In the genomic region with DNA sequence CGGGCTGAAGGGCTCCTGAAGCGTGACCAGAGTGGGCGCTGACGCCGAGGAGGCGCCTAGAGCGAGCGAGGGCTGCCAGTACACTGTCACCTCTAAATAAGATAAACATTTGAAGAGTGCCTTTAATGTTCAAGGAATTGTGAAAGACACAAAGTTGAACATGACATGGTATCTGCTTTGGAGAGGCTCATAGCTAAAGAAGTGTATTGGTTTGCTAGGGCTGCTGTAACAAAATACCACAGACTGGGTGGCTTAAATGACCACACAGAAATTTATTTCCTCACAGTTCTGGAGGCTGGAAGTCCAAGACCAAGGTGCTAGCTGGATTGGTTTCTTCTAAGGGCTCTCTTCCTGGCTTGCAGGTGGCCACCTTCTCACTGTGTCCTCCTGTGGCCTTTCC, we compare ENCODE assay signal across 31 cellular contexts. TPM values are rescaled to one million over a fixed set of nuclear protein-coding genes. Genes with fewer than 3 reads are reported as not detected.
"Had no signal": no experiment of that assay in that cellular context is flagged by ENCODE, and none has a peak within 500 bp of the region (broad histone marks: within the 10 kb centered on the region; RNA-seq: fewer than 3 reads in every experiment).

No MANE protein-coding gene starts in this region.

- H3K4me1 ChIP-seq: stomach, suprapubic skin, thyroid gland, tibial artery, tibial nerve, transverse colon, upper lobe of left lung, upper lobe of right lung, uterus, vagina had no signal

- FAIRE-seq: urothelium cell line had no signal

- H3K9me3 ChIP-seq: stomach, suprapubic skin, thoracic aorta, thyroid gland, tibial artery, tibial nerve, transverse colon, upper lobe of left lung, upper lobe of right lung, uterus, vagina had no signal

- H3K36me3 ChIP-seq: stomach, suprapubic skin, thoracic aorta, thyroid gland, tibial artery, tibial nerve, transverse colon, upper lobe of left lung, upper lobe of right lung, uterus, vagina had no signal

- ATAC-seq: stimulated activated effector memory CD8-positive, alpha-beta T cell treated with anti-CD3 and anti-CD28 coated beads, Interleukin-12 subunit alpha, Interleukin-12 subunit beta, amount 100 ng/mL, for 72 hours; stimulated activated memory B cell treated with anti-CD40 and anti-IgM and Interleukin-4, amounts not matched to agents 10 μg/mL and 1 μg/mL and 100 μg/mL, for 72 hours; stimulated activated naive B cell treated with anti-CD40 and anti-IgM and Interleukin-4, amounts not matched to agents 10 μg/mL and 1 μg/mL and 100 μg/mL, for 72 hours; stimulated activated naive CD8-positive, alpha-beta T cell treated with anti-CD3 and anti-CD28 coated beads, Interleukin-15, Interleukin-2, amounts not matched to agents 100 U/mL and 50 U/mL, for 24 hours; upper lobe of right lung had no signal

- DNase-seq: stimulated activated CD4-positive, alpha-beta T cell treated with anti-CD3 and anti-CD28 coated beads, Interleukin-2, amount 100 ng/mL, for 48 hours; stimulated activated CD4-positive, alpha-beta T cell treated with anti-CD3 and anti-CD28 coated beads, Interleukin-4, amount 100 ng/mL, for 1 hour; stimulated activated CD4-positive, alpha-beta T cell treated with anti-CD3 and anti-CD28 coated beads, Interleukin-4, amount 100 ng/mL, for 24 hours; stimulated activated CD4-positive, alpha-beta T cell treated with anti-CD3 and anti-CD28 coated beads, Interleukin-4, amount 100 ng/mL, for 4 hours; stimulated activated CD8-positive, alpha-beta memory T cell treated with anti-CD3 and anti-CD28 coated beads, Interleukin-4, amount 100 ng/mL, for 48 hours; stimulated activated naive B cell treated with anti-CD40 and anti-IgM and Interleukin-4, amounts not matched to agents 10 μg/mL and 1 μg/mL and 100 μg/mL, for 72 hours; stimulated activated naive CD4-positive, alpha-beta T cell; stimulated activated naive CD4-positive, alpha-beta T cell treated with Interleukin-2 at 50 U/mL for 16 hours; stimulated activated naive CD8-positive, alpha-beta T cell treated with anti-CD3 and anti-CD28 coated beads, Interleukin-15, amount 100 ng/mL, for 72 hours; stimulated activated naive CD8-positive, alpha-beta T cell treated with anti-CD3 and anti-CD28 coated beads, Interleukin-15, Interleukin-2, amounts not matched to agents 100 U/mL and 50 U/mL, for 24 hours; stomach; substantia nigra; thyroid gland; tibial artery; transverse colon; trophoblast cell; upper lobe of right lung; uterus had no signal

- H3K4me3 ChIP-seq: stomach, suprapubic skin, thoracic aorta, thyroid gland, tibial artery, tibial nerve, transverse colon, upper lobe of left lung, upper lobe of right lung, uterus, vagina had no signal

- H3K27me3 ChIP-seq: stomach, suprapubic skin, thyroid gland, tibial artery, tibial nerve, transverse colon, upper lobe of left lung, upper lobe of right lung, uterus, vagina had no signal

- H3K27ac ChIP-seq: stomach, suprapubic skin, thoracic aorta, thyroid gland, tibial artery, tibial nerve, transverse colon, upper lobe of left lung, upper lobe of right lung, uterus, vagina had no signal

RNA-seq across cellular contexts. Expression of gene GPR33, which starts 39.7 kb away (rescaled TPM):
- total RNA-seq: stomach, subcutaneous adipose tissue, suprapubic skin, temporal lobe, thoracic aorta, thyroid gland, tibial nerve, transverse colon, upper lobe of left lung, upper lobe of right lung, ureter, urinary bladder, uterus, vagina had no signal
- polyA plus RNA-seq: stomach, thymus, urinary bladder had no signal
